In the genomic region with DNA sequence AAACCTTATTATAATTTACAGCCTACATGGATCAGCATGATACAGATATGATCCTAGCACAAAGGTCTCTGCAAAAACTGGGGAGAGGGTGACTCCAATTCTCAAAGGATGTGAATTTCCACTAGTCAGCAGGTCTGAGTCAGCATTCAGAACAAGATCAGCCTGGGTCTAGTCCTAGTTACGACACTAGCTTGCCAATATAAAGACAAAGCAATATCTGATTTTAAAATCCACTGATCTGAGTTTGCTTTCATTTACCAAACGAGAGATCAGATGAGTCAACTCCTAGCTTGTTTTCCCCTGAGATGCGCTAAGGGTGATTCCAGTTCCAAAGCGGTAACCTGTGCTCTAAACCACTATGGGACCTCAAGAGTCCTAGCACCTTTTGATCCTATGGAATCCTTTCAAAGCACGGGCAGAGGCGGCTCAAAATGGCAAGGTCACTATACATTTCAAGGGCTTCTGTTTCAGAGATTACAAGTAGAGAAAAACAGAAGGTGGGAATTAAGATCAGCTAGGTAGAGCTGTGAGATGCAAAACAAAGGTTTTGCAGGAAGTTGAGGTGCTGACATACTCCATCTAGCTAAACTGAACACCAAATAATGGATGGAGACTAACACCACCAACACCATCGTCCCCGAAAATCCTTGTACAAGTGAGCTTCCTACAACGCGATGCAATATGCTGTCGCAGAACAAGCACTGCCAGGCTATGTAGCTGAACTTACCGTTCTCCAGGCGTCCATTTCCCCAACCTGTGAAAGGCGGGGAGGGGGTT, we compare ENCODE assay signal across 2 cellular contexts.
TF ChIP-seq lines count a peak whose summit lies in the region.

No MANE protein-coding gene starts in this region.

TF ChIP-seq in K562, 482 proteins besides CTCF, POLR2A, EP300 and RAD21 (continues in another document):
- TF ChIP-seq FUS (optimal IDR thresholded peaks at IDR 0.05; ENCODE audit: low read depth, low read length) (no peak), POLR3G (IDR thresholded peaks at IDR 0.05; ENCODE audit: extremely low read depth, insufficient read length, insufficient replicate concordance) (no peak), RFX5 (IDR thresholded peaks at IDR 0.05; ENCODE audit: low read depth, low read length) (no peak), PHF20 (IDR thresholded peaks at IDR 0.05; ENCODE audit: partially characterized antibody) (no peak), JUND (IDR thresholded peaks at IDR 0.05; ENCODE audit: borderline replicate concordance, low read depth, low read length) (peak; percentile 47; the same call in 1 of the 2 replicates), JUND (tag; IDR thresholded peaks at IDR 0.05; ENCODE audit: borderline replicate concordance, low read depth, low read length) (peak; percentile 51; the same call in 2 of the 3 replicates), BCLAF1 (IDR thresholded peaks at IDR 0.05; ENCODE audit: borderline replicate concordance in 1 of 2, control insufficient read depth in 1 of 2, low read depth in 2 of 2, low read length in 1 of 2) (no peak), NR4A1 (CRISPR knock-in tag; IDR thresholded peaks at IDR 0.05) (no peak), NR4A1 (tag; IDR thresholded peaks at IDR 0.05) (no peak), POLR2H (tag; IDR thresholded peaks at IDR 0.05; ENCODE audit: low read depth) (no peak), TEAD4 (IDR thresholded peaks at IDR 0.05; ENCODE audit: low read length) (0 out of 2 replicates have a peak, but pooled peaks have one; percentile 1), TEAD4 (CRISPR knock-in tag; IDR thresholded peaks at IDR 0.05; ENCODE audit: borderline replicate concordance) (no peak), MAFF (IDR thresholded peaks at IDR 0.05; ENCODE audit: low read length) (peak; percentile 90), HDAC6 (IDR thresholded peaks at IDR 0.05; ENCODE audit: low read depth, low read length) (no peak), PHF21A (IDR thresholded peaks at IDR 0.05; ENCODE audit: borderline replicate concordance, low read depth) (no peak), SLC30A9 (CRISPR knock-in tag; IDR thresholded peaks at IDR 0.05) (no peak), NFRKB (IDR thresholded peaks at IDR 0.05; ENCODE audit: low read depth) (no peak)
- TF ChIP-seq, protein P1, sequence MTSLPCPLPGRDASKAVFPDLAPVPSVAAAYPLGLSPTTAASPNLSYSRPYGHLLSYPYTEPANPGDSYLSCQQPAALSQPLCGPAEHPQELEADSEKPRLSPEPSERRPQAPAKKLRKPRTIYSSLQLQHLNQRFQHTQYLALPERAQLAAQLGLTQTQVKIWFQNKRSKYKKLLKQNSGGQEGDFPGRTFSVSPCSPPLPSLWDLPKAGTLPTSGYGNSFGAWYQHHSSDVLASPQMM (CRISPR knock-in tag; IDR thresholded peaks at IDR 0.05) = no peak
- TF ChIP-seq, protein P2, sequence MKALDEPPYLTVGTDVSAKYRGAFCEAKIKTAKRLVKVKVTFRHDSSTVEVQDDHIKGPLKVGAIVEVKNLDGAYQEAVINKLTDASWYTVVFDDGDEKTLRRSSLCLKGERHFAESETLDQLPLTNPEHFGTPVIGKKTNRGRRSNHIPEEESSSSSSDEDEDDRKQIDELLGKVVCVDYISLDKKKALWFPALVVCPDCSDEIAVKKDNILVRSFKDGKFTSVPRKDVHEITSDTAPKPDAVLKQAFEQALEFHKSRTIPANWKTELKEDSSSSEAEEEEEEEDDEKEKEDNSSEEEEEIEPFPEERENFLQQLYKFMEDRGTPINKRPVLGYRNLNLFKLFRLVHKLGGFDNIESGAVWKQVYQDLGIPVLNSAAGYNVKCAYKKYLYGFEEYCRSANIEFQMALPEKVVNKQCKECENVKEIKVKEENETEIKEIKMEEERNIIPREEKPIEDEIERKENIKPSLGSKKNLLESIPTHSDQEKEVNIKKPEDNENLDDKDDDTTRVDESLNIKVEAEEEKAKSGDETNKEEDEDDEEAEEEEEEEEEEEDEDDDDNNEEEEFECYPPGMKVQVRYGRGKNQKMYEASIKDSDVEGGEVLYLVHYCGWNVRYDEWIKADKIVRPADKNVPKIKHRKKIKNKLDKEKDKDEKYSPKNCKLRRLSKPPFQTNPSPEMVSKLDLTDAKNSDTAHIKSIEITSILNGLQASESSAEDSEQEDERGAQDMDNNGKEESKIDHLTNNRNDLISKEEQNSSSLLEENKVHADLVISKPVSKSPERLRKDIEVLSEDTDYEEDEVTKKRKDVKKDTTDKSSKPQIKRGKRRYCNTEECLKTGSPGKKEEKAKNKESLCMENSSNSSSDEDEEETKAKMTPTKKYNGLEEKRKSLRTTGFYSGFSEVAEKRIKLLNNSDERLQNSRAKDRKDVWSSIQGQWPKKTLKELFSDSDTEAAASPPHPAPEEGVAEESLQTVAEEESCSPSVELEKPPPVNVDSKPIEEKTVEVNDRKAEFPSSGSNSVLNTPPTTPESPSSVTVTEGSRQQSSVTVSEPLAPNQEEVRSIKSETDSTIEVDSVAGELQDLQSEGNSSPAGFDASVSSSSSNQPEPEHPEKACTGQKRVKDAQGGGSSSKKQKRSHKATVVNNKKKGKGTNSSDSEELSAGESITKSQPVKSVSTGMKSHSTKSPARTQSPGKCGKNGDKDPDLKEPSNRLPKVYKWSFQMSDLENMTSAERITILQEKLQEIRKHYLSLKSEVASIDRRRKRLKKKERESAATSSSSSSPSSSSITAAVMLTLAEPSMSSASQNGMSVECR (CRISPR knock-in tag; IDR thresholded peaks at IDR 0.05) = no peak

TF ChIP-seq in HepG2, 621 proteins besides CTCF, POLR2A, EP300 and RAD21 (continues in another document):
- TF ChIP-seq SP140L (CRISPR knock-in tag; IDR thresholded peaks at IDR 0.05; ENCODE audit: borderline replicate concordance) = no peak
- 0 out of 2 replicates have a peak, but pooled peaks have one; percentile 3 for TF ChIP-seq ZNF264 (CRISPR knock-in tag; IDR thresholded peaks at IDR 0.05)
- TF ChIP-seq ZFP62 (CRISPR knock-in tag; IDR thresholded peaks at IDR 0.05) = no peak
- no peak for TF ChIP-seq ZFP1 (CRISPR knock-in tag; IDR thresholded peaks at IDR 0.05)
- TF ChIP-seq MAFF (IDR thresholded peaks at IDR 0.05; ENCODE audit: low read depth, low read length) = peak; percentile 92
- TF ChIP-seq ZNF484 (CRISPR knock-in tag; IDR thresholded peaks at IDR 0.05; ENCODE audit: borderline replicate concordance, low read depth) = no peak
- TF ChIP-seq NFE2 (CRISPR knock-in tag; IDR thresholded peaks at IDR 0.05) = no peak
- TF ChIP-seq, protein P3, sequence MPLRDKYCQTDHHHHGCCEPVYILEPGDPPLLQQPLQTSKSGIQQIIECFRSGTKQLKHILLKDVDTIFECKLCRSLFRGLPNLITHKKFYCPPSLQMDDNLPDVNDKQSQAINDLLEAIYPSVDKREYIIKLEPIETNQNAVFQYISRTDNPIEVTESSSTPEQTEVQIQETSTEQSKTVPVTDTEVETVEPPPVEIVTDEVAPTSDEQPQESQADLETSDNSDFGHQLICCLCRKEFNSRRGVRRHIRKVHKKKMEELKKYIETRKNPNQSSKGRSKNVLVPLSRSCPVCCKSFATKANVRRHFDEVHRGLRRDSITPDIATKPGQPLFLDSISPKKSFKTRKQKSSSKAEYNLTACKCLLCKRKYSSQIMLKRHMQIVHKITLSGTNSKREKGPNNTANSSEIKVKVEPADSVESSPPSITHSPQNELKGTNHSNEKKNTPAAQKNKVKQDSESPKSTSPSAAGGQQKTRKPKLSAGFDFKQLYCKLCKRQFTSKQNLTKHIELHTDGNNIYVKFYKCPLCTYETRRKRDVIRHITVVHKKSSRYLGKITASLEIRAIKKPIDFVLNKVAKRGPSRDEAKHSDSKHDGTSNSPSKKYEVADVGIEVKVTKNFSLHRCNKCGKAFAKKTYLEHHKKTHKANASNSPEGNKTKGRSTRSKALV (CRISPR knock-in tag; IDR thresholded peaks at IDR 0.05) = no peak
- no peak for TF ChIP-seq SMAD1 (CRISPR knock-in tag; IDR thresholded peaks at IDR 0.05; ENCODE audit: borderline replicate concordance, low read depth)
- no peak for TF ChIP-seq NR1H2 (CRISPR knock-in tag; IDR thresholded peaks at IDR 0.05; ENCODE audit: borderline replicate concordance, low read depth)
- no peak for TF ChIP-seq NR2F1 (CRISPR knock-in tag; IDR thresholded peaks at IDR 0.05)
- TF ChIP-seq SMAD9 (CRISPR knock-in tag; IDR thresholded peaks at IDR 0.05) = no peak
- TF ChIP-seq, protein P4, sequence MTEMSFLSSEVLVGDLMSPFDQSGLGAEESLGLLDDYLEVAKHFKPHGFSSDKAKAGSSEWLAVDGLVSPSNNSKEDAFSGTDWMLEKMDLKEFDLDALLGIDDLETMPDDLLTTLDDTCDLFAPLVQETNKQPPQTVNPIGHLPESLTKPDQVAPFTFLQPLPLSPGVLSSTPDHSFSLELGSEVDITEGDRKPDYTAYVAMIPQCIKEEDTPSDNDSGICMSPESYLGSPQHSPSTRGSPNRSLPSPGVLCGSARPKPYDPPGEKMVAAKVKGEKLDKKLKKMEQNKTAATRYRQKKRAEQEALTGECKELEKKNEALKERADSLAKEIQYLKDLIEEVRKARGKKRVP (CRISPR knock-in tag; IDR thresholded peaks at IDR 0.05) = no peak
- TF ChIP-seq ZBTB21 (CRISPR knock-in tag; IDR thresholded peaks at IDR 0.05) = 0 out of 2 replicates have a peak, but pooled peaks have one; percentile 25
- no peak for TF ChIP-seq ZBTB46 (CRISPR knock-in tag; IDR thresholded peaks at IDR 0.05; ENCODE audit: borderline replicate concordance)
- TF ChIP-seq GATAD2A (CRISPR knock-in tag; IDR thresholded peaks at IDR 0.05) = no peak
- TF ChIP-seq MZF1 (CRISPR knock-in tag; IDR thresholded peaks at IDR 0.05; ENCODE audit: borderline replicate concordance) = no peak
- TF ChIP-seq PHB2 (IDR thresholded peaks at IDR 0.05; ENCODE audit: partially characterized antibody) = no peak
- 0 out of 2 replicates have a peak, but pooled peaks have one; percentile 6 for TF ChIP-seq ZNF33B (CRISPR knock-in tag; IDR thresholded peaks at IDR 0.05)
- TF ChIP-seq, protein P5, sequence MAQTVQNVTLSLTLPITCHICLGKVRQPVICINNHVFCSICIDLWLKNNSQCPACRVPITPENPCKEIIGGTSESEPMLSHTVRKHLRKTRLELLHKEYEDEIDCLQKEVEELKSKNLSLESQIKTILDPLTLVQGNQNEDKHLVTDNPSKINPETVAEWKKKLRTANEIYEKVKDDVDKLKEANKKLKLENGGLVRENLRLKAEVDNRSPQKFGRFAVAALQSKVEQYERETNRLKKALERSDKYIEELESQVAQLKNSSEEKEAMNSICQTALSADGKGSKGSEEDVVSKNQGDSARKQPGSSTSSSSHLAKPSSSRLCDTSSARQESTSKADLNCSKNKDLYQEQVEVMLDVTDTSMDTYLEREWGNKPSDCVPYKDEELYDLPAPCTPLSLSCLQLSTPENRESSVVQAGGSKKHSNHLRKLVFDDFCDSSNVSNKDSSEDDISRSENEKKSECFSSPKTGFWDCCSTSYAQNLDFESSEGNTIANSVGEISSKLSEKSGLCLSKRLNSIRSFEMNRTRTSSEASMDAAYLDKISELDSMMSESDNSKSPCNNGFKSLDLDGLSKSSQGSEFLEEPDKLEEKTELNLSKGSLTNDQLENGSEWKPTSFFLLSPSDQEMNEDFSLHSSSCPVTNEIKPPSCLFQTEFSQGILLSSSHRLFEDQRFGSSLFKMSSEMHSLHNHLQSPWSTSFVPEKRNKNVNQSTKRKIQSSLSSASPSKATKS (CRISPR knock-in tag; IDR thresholded peaks at IDR 0.05) = no peak
- TF ChIP-seq SRF (IDR thresholded peaks at IDR 0.05; ENCODE audit: low read depth, low read length) = no peak
- TF ChIP-seq MAFK (conservative IDR thresholded peaks at IDR 0.05 in 1 of 2, IDR thresholded peaks at IDR 0.05 in 1 of 2; ENCODE audit: low read length in 2 of 2) = peak; percentile 93
- TF ChIP-seq, protein P6, sequence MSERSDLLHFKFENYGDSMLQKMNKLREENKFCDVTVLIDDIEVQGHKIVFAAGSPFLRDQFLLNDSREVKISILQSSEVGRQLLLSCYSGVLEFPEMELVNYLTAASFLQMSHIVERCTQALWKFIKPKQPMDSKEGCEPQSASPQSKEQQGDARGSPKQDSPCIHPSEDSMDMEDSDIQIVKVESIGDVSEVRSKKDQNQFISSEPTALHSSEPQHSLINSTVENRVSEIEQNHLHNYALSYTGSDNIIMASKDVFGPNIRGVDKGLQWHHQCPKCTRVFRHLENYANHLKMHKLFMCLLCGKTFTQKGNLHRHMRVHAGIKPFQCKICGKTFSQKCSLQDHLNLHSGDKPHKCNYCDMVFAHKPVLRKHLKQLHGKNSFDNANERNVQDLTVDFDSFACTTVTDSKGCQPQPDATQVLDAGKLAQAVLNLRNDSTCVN (CRISPR knock-in tag; IDR thresholded peaks at IDR 0.05; ENCODE audit: borderline replicate concordance) = no peak
- TF ChIP-seq ZNF75D (CRISPR knock-in tag; IDR thresholded peaks at IDR 0.05; ENCODE audit: borderline replicate concordance) = no peak
- no peak for TF ChIP-seq STAT5B (CRISPR knock-in tag; IDR thresholded peaks at IDR 0.05)
- TF ChIP-seq FLYWCH1 (CRISPR knock-in tag; IDR thresholded peaks at IDR 0.05) = no peak
- TF ChIP-seq REXO4 (CRISPR knock-in tag; IDR thresholded peaks at IDR 0.05; ENCODE audit: borderline replicate concordance) = no peak
- TF ChIP-seq ZNF326 (CRISPR knock-in tag; IDR thresholded peaks at IDR 0.05; ENCODE audit: borderline replicate concordance) = no peak
- TF ChIP-seq KLF13 (CRISPR knock-in tag; IDR thresholded peaks at IDR 0.05) = no peak
- no peak for TF ChIP-seq ZNF547 (CRISPR knock-in tag; IDR thresholded peaks at IDR 0.05)
- no peak for TF ChIP-seq FOXK2 (IDR thresholded peaks at IDR 0.05)
- no peak for TF ChIP-seq PAX8 (CRISPR knock-in tag; IDR thresholded peaks at IDR 0.05; ENCODE audit: borderline replicate concordance)
- TF ChIP-seq SCMH1 (CRISPR knock-in tag; IDR thresholded peaks at IDR 0.05; ENCODE audit: borderline replicate concordance) = no peak
- peak; percentile 26; the same call in 1 of the 2 replicates for TF ChIP-seq MAFG (CRISPR knock-in tag; IDR thresholded peaks at IDR 0.05)
